20 cellular contexts compared by ENCODE assay signal in the genomic region with DNA sequence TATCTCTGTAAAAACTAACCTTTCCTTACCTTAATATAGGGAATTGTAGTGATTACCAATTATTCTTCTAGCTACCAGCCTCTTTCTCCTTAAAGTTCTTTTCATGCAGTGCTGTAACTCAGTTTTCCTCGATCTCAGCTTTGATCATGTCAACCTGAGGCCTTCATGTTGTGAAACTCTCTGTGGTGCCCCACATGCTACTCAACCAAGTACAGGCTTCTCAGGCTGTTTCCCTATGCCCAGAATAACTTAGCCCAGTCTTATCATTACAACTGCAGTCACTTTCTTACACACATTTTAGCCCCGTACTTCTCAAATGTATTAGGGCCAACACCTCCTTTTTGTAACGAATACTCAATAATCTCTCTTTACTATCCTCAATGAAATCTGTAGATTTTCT.
"Had no signal": no experiment of that assay in that cellular context is flagged by ENCODE, and none has a peak within 500 bp of the region (broad histone marks: within the 10 kb centered on the region; RNA-seq: fewer than 3 reads in every experiment).

No MANE protein-coding gene starts in this region.

- H3K36me3 ChIP-seq: gastrocnemius medialis, heart left ventricle, right atrium auricular region had no signal

- H3K9me3 Mint-ChIP-seq: activated T-helper 1 cell treated with anti-CD3 and anti-CD28 coated beads, Interleukin-12 subunit alpha, Interleukin-12 subunit beta, Interleukin-2, Interleukin-4 antibody, amounts not matched to agents 30 ng/mL and 10 ng/mL and 1 ng/mL, durations not matched to agents 14 hours and 24 hours and 36 hours; immature natural killer cell; natural killer cell treated with Interleukin-12 subunit alpha and Interleukin-12 subunit beta and Interleukin-15 and Interleukin-18, amount 100 ng/mL, for 72 hours had no signal

- H3K9me3 ChIP-seq: gastrocnemius medialis, heart left ventricle, right atrium auricular region had no signal

- H3K4me3 ChIP-seq: gastrocnemius medialis, heart left ventricle, right atrium auricular region had no signal

- H3K4me1 ChIP-seq: gastrocnemius medialis had no signal

- H3K27me3 ChIP-seq: gastrocnemius medialis, heart left ventricle, right atrium auricular region had no signal

- H3K4me3 Mint-ChIP-seq: activated T-helper 1 cell treated with anti-CD3 and anti-CD28 coated beads, Interleukin-12 subunit alpha, Interleukin-12 subunit beta, Interleukin-2, Interleukin-4 antibody, amounts not matched to agents 30 ng/mL and 10 ng/mL and 1 ng/mL, durations not matched to agents 14 hours and 24 hours and 36 hours; immature natural killer cell; natural killer cell treated with Interleukin-12 subunit alpha and Interleukin-12 subunit beta and Interleukin-15 and Interleukin-18, amount 100 ng/mL, for 72 hours; type B pancreatic cell had no signal

- H3K36me3 Mint-ChIP-seq: immature natural killer cell; natural killer cell treated with Interleukin-12 subunit alpha and Interleukin-12 subunit beta and Interleukin-15 and Interleukin-18, amount 100 ng/mL, for 72 hours had no signal

- DNase-seq: activated CD8-positive, alpha-beta memory T cell treated with anti-CD3 and anti-CD28 coated beads, Interleukin-2, amount 50 U/mL, for 48 hours; activated naive CD4-positive, alpha-beta T cell treated with Interleukin-2 at 50 U/mL for 16 hours; dermis blood vessel endothelial cell; gastrocnemius medialis; heart left ventricle; immature natural killer cell; nucleus accumbens; stimulated activated CD4-positive, alpha-beta T cell treated with anti-CD3 and anti-CD28 coated beads, Interleukin-15, amount 100 ng/mL, for 24 hours; stimulated activated CD4-positive, alpha-beta T cell treated with anti-CD3 and anti-CD28 coated beads, Interleukin-4, amount 100 ng/mL, for 1 hour; stimulated activated naive CD4-positive, alpha-beta T cell treated with Interleukin-2 at 50 U/mL for 16 hours; SW 1271; T-helper 9 cell had no signal

- H3K27ac Mint-ChIP-seq: activated T-helper 1 cell treated with anti-CD3 and anti-CD28 coated beads, Interleukin-12 subunit alpha, Interleukin-12 subunit beta, Interleukin-2, Interleukin-4 antibody, amounts not matched to agents 30 ng/mL and 10 ng/mL and 1 ng/mL, durations not matched to agents 14 hours and 24 hours and 36 hours; immature natural killer cell; natural killer cell treated with Interleukin-12 subunit alpha and Interleukin-12 subunit beta and Interleukin-15 and Interleukin-18, amount 100 ng/mL, for 72 hours; type B pancreatic cell had no signal

- ATAC-seq: gastrocnemius medialis, heart left ventricle had no signal

- FAIRE-seq: astrocyte, bronchial epithelial cell had no signal

- H3K27ac ChIP-seq: epithelial cell of prostate, gastrocnemius medialis, right atrium auricular region, VCaP had no signal

- H3K27me3 Mint-ChIP-seq: type B pancreatic cell had no signal
